ENCODE assay signal across 3 cellular contexts in the genomic region with DNA sequence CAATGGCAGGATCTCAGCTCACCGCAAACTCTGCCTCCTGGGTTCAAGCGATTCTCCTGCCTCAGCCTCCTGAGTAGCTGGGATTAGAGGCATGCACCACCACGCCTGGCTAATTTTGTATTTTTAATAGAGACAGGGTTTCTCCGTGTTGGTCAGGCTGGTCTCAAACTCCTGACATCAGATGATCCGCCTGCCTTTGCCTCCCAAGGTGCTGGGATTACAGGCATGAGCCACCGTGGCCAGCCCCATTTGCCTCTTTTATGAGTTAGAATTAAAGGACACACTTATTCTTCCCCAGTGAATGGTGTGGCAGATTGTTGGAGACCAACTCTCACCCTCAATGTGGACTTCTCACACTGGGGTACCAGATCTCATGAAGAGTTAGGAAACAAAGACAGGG. TPM values are rescaled to one million over a fixed set of nuclear protein-coding genes. Genes with fewer than 3 reads are reported as not detected.
"Had no signal": no experiment of that assay in that cellular context is flagged by ENCODE, and none has a peak within 500 bp of the region (broad histone marks: within the 10 kb centered on the region; RNA-seq: fewer than 3 reads in every experiment).

No MANE protein-coding gene starts in this region.

RNA-seq across cellular contexts. Expression of gene HOXC5, which starts 9.2 kb away (rescaled TPM):
- total RNA-seq: H9, IMR-90 had no signal
- polyA plus RNA-seq: IMR-90 had no signal

RNA-seq across cellular contexts. Expression of gene HOXC4, which starts 11.6 kb away (rescaled TPM):
- total RNA-seq: H9 had no signal

RNA-seq across cellular contexts. Expression of gene HOXC6, which starts 13.8 kb away (rescaled TPM):
- total RNA-seq: H9, IMR-90 had no signal

RNA-seq across cellular contexts. Expression of gene HOXC8, which starts 33.2 kb away (rescaled TPM):
- total RNA-seq: H9, HFFc6 had no signal

RNA-seq across cellular contexts. Expression of gene HOXC9, which starts 42.1 kb away (rescaled TPM):
- total RNA-seq: H9, IMR-90 had no signal
